In genomic region chr11:43576834-43577521, GRCh38 we compare ENCODE assay signal across 8 cellular contexts.
A peak's percentile ranks its signal among the peaks of the same experiment; 100 is the strongest.
DNase-seq lines count a peak whose midpoint lies in the region; ATAC-seq and TF ChIP-seq lines count a peak whose summit lies in the region.

No MANE protein-coding gene starts in this region.

- H3K18ac ChIP-seq in H9 (ENCODE audit: insufficient read length, low read depth, low read length): no peak overlapping the region

- peak overlapping the region; percentile 42 to 92 for H3K4me3 Mint-ChIP-seq in H9
- H3K4me3 Mint-ChIP-seq in activated CD4-positive, alpha-beta memory T cell treated with anti-CD3 and anti-CD28 coated beads for 36 hours: no peak overlapping the region

- ATAC-seq in thoracic aorta (ENCODE audit: insufficient number of reproducible peaks, low FRiP score, low read depth) (no peak), HG03460 (IDR thresholded peaks at IDR 0.05; ENCODE audit: unreplicated experiment) (no peak)

- no CpG with 5 or more reads among the region's 33 CpGs for WGBS in H9 (ENCODE audit: extremely low coverage, insufficient read length, low lambda C conversion rate)
- 100% methylated on average over 2 of the region's 33 CpGs for WGBS in iPS DF 6.9 (ENCODE audit: insufficient coverage, insufficient read length)

- no peak overlapping the region for H2BK12ac ChIP-seq in H9 (ENCODE audit: insufficient read length, low read depth, low read length)

- no peak overlapping the region for H2AK5ac ChIP-seq in H9 (ENCODE audit: insufficient read length, low read length)

- DNase-seq in COLO668 (lab: John Stamatoyannopoulos, UW; ENCODE audit: unreplicated experiment) (peak; percentile 37), H9 (peak; percentile 86), iPS DF 6.9 (ENCODE audit: low read depth, low spot score) (peak; percentile 87), thoracic aorta (ENCODE audit: low spot score) (no peak), NCI-H2081 treated with DMSO at 0.1 percent for 48 hours (lab: John Stamatoyannopoulos, UW) (no peak)
- DNase-seq in activated CD4-positive, alpha-beta memory T cell treated with anti-CD3 and anti-CD28 coated beads for 36 hours: peak; percentile 49
- DNase-seq in stimulated activated CD4-positive, alpha-beta T cell treated with anti-CD3 and anti-CD28 coated beads, Interleukin-1b, Interleukin-23, amount 100 ng/mL, for 48 hours: no peak

- no peak overlapping the region for H4K5ac ChIP-seq in H9 (ENCODE audit: insufficient read length, low read depth, low read length)

- H3T11ph ChIP-seq in H9 (ENCODE audit: low read length): no peak overlapping the region

- no peaks in the 10 kb centered on the region for H3K4me1 ChIP-seq in H9 (ENCODE audit: insufficient read depth, low read length)
- H3K4me1 ChIP-seq in iPS DF 6.9 (ENCODE audit: control insufficient read depth, insufficient read depth, low read length): peaks cover 1% of the 10 kb centered on the region; the same call in 1 of the 2 replicates
- H3K4me1 ChIP-seq in thoracic aorta (ENCODE audit: control insufficient read depth in 1 of 2, low read depth in 2 of 2): peaks cover 34 to 47% of the 10 kb centered on the region in 2 donors

- H3K27ac ChIP-seq in H9 (ENCODE audit: insufficient read length, low read depth, low read length) (no peak overlapping the region), iPS DF 6.9 (ENCODE audit: low read length) (no peak overlapping the region), thoracic aorta (no peak overlapping the region)

- no peak overlapping the region for H3K4me3 ChIP-seq in iPS DF 6.9 (ENCODE audit: low read length)
- H3K4me3 ChIP-seq in thoracic aorta: peak overlapping the region; percentile 45

- H3K9me3 ChIP-seq in H9 (ENCODE audit: control insufficient read depth, low read depth, low read length): no peaks in the 10 kb centered on the region
- H3K9me3 ChIP-seq in iPS DF 6.9 (ENCODE audit: control insufficient read depth, insufficient read depth, low read length): no peaks in the 10 kb centered on the region
- H3K9me3 ChIP-seq in thoracic aorta: no peaks in the 10 kb centered on the region

- no peak overlapping the region for H2BK20ac ChIP-seq in H9 (ENCODE audit: low read depth, low read length, poor library complexity, severe bottlenecking)

- H3K9me3 Mint-ChIP-seq in H9: no peaks in the 10 kb centered on the region; a peak in 2 of 5 replicates
- H3K9me3 Mint-ChIP-seq in activated CD4-positive, alpha-beta memory T cell treated with anti-CD3 and anti-CD28 coated beads for 36 hours: no peaks in the 10 kb centered on the region

- no peak overlapping the region for H3K14ac ChIP-seq in H9 (ENCODE audit: insufficient read depth, low read length)

- no peaks in the 10 kb centered on the region for H3K79me1 ChIP-seq in H9 (ENCODE audit: insufficient read depth, low read depth, low read length, poor library complexity, severe bottlenecking)

- H3K4ac ChIP-seq in H9 (ENCODE audit: low read depth, low read length): no peak overlapping the region

- H3K27ac Mint-ChIP-seq in H9: no peak overlapping the region; a peak in 1 of 7 replicates
- no peak overlapping the region for H3K27ac Mint-ChIP-seq in activated CD4-positive, alpha-beta memory T cell treated with anti-CD3 and anti-CD28 coated beads for 36 hours

- H3K79me2 ChIP-seq in H9 (ENCODE audit: insufficient read depth, low read length): no peaks in the 10 kb centered on the region

- H3K36me3 Mint-ChIP-seq in H9 (ENCODE audit: insufficient read depth in 1 of 3, low read depth in 3 of 3): no peaks in the 10 kb centered on the region; a peak in 2 of 7 replicates
- peaks cover 2% of the 10 kb centered on the region for H3K36me3 Mint-ChIP-seq in activated CD4-positive, alpha-beta memory T cell treated with anti-CD3 and anti-CD28 coated beads for 36 hours

- H4K8ac ChIP-seq in H9 (replicated peaks; ENCODE audit: insufficient read length, low read depth, low read length): no peak overlapping the region

- no peak overlapping the region for H2BK15ac ChIP-seq in H9 (ENCODE audit: low read depth, low read length)

- no peak overlapping the region for H2BK5ac ChIP-seq in H9 (ENCODE audit: insufficient read length, low read length)

- H3K36me3 ChIP-seq in iPS DF 6.9 (ENCODE audit: control insufficient read depth, insufficient read depth, low read length) (0 out of 2 replicates have a peak, but pooled peaks cover 2% of the 10 kb centered on the region), thoracic aorta (no peaks in the 10 kb centered on the region)

- POLR2A ChIA-PET in activated CD4-positive, alpha-beta memory T cell treated with anti-CD3 and anti-CD28 coated beads for 36 hours (lab: Charles Lee): no interaction called here

- CTCF ChIA-PET in activated CD4-positive, alpha-beta memory T cell treated with anti-CD3 and anti-CD28 coated beads for 36 hours (lab: Charles Lee): interaction anchor here (0.9 to 4.7 kb wide), 3 partner anchors 10 to 275 kb away, joined by 3 to 28 read pairs (median 9); no protein-coding TSS in a partner anchor

- H4K91ac ChIP-seq in H9 (ENCODE audit: insufficient read length, low read depth, low read length): no peak overlapping the region

- H4K20me1 ChIP-seq in H9 (ENCODE audit: control insufficient read depth, insufficient read depth, insufficient read length): no peaks in the 10 kb centered on the region

- peaks cover 35% of the 10 kb centered on the region for H3K23me2 ChIP-seq in H9 (ENCODE audit: insufficient read length, low read depth, low read length, poor library complexity, severe bottlenecking)

- peak overlapping the region; percentile 37 for H3K4me2 ChIP-seq in H9 (ENCODE audit: insufficient read depth, insufficient read length, low read length)

- H3K56ac ChIP-seq in H9 (ENCODE audit: insufficient read length, low read depth, low read length): no peak overlapping the region

- TF ChIP-seq CTCF in H9 (conservative IDR thresholded peaks at IDR 0.05) (peak; percentile 60), thoracic aorta (IDR thresholded peaks at IDR 0.05) (no peak)

- no peak overlapping the region for H2BK120ac ChIP-seq in H9 (ENCODE audit: low read depth, low read length, poor library complexity, severe bottlenecking)

- H3K9ac ChIP-seq in H9 (ENCODE audit: extremely low read depth, insufficient read length, low read length): no peak overlapping the region

- H3K23ac ChIP-seq in H9 (ENCODE audit: insufficient read length, low read depth, low read length): no peak overlapping the region

- H3K27me3 ChIP-seq in H9 (ENCODE audit: insufficient read depth, low read length): peaks cover 73% of the 10 kb centered on the region
- H3K27me3 ChIP-seq in iPS DF 6.9 (ENCODE audit: control insufficient read depth, insufficient read depth, low read length): peaks cover 64% of the 10 kb centered on the region
- peaks cover 29% of the 10 kb centered on the region for H3K27me3 ChIP-seq in thoracic aorta (replicated peaks; ENCODE audit: insufficient read depth)

- no peak overlapping the region for H2AFZ ChIP-seq in H9 (ENCODE audit: low read length)

- intact Hi-C loops in activated CD4-positive, alpha-beta memory T cell treated with anti-CD3 and anti-CD28 coated beads for 36 hours (cut with micrococcal nuclease): loop anchor here (2.0 to 10.0 kb wide), 3 partner anchors 68 to 738 kb away; partner anchors contain the start of gene ALX4

- peaks cover 99% of the 10 kb centered on the region for H3K27me3 Mint-ChIP-seq in H9 (ENCODE audit: low read depth)
- H3K27me3 Mint-ChIP-seq in activated CD4-positive, alpha-beta memory T cell treated with anti-CD3 and anti-CD28 coated beads for 36 hours: peaks cover 84% of the 10 kb centered on the region

- H3K4me1 Mint-ChIP-seq in H9: peaks cover 35 to 53% of the 10 kb centered on the region in 2 experiments
- peaks cover 39% of the 10 kb centered on the region for H3K4me1 Mint-ChIP-seq in activated CD4-positive, alpha-beta memory T cell treated with anti-CD3 and anti-CD28 coated beads for 36 hours (ENCODE audit: low read depth)

Comparison
In these comparisons a context has a peak if more than half of its experiments do, and no peak if none do; other contexts are left out.
1. DNase-seq: peak in COLO668 (single experiment), H9 (single experiment), activated CD4-positive, alpha-beta memory T cell treated with anti-CD3 and anti-CD28 coated beads for 36 hours (single experiment) and iPS DF 6.9 (single experiment); none in thoracic aorta (single experiment), NCI-H2081 treated with DMSO at 0.1 percent for 48 hours (single experiment) and stimulated activated CD4-positive, alpha-beta T cell treated with anti-CD3 and anti-CD28 coated beads, Interleukin-1b, Interleukin-23, amount 100 ng/mL, for 48 hours (single experiment).